11 cellular contexts compared by ENCODE assay signal in the genomic region with DNA sequence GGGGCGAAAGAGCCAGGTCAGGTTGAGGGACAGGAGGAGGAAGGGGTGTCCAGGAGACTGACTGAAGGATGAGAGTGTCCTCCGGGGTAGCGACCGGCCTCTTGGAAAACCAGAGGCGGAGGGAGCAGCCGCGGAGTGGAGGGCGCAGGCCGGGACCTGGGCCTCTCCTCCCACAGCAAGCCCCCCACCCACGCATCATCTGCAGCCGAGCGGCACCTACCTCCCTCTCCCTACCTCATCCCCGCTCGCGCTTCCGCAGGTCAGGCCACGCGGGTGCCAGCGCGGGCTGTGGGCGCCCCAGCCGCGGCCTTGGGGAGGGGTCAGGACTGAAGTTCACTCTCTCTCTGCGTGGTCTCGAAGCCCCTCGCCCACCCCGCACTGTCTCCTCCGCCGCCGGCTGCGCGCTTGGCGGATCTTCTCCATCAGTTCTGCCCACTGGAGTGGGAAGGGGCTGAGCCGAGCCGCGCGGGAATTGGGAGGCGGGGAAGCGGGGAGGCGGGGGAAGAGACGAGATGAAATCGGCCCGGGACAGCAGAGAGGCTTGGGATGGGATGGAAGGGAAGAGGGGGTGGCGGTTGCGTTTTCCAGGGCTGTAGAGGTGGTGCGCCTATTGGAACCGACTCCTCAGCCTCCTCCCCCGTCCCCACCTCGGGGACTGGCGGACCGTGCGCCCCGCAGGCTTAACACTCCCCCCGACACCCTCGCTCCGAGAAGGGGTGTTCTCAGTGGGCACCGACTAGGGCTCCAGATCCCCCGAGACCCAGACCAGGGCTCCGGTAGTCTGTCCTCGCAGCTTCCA. TPM values are rescaled to one million over a fixed set of nuclear protein-coding genes. Genes with fewer than 3 reads are reported as not detected.
DNase-seq lines count a peak whose midpoint lies in the region; ATAC-seq and TF ChIP-seq lines count a peak whose summit lies in the region.
"Had no signal": no experiment of that assay in that cellular context is flagged by ENCODE, and none has a peak within 500 bp of the region (broad histone marks: within the 10 kb centered on the region; RNA-seq: fewer than 3 reads in every experiment).

No MANE protein-coding gene starts in this region.

- no peaks in the 10 kb centered on the region for H3K36me3 ChIP-seq in esophagus muscularis mucosa
- H3K36me3 ChIP-seq in vagina: no peaks in the 10 kb centered on the region

- intact Hi-C loops in esophagus muscularis mucosa (cut with DNase I): no loop called here
- intact Hi-C loops in vagina (cut with DNase I): no loop called here
- intact Hi-C loops in activated T-helper 2 cell treated with anti-CD3 and anti-CD28 coated beads, Interferon-gamma antibody, Interleukin-2, Interleukin-4, amounts not matched to agents 10 μg/mL and 5 μg/mL and 100 μg/mL, durations not matched to agents 14 hours and 24 hours and 36 hours (cut with micrococcal nuclease): no loop called here

- no peak for ATAC-seq in activated naive CD8-positive, alpha-beta T cell treated with anti-CD3 and anti-CD28 coated beads, Interleukin-2, amount 10 ng/mL, durations not matched to agents 7 days and 5 days (ENCODE audit: low read depth)
- ATAC-seq in activated naive CD8-positive, alpha-beta T cell treated with anti-CD3 and anti-CD28 coated beads, Interleukin-2, amount 50 U/mL, for 24 hours: no peak
- ATAC-seq: Panc1 had no signal

- H3K27ac ChIP-seq in esophagus muscularis mucosa (replicated peaks in 1 of 4) (peak overlapping the region in 3 of 4 donors; percentile 13 to 46 (median 18)), vagina (no peak overlapping the region)
- H3K27ac ChIP-seq: C4-2B had no signal

- TF ChIP-seq EP300 in esophagus muscularis mucosa (IDR thresholded peaks at IDR 0.05): no peak

- H3K4me1 ChIP-seq in esophagus muscularis mucosa: peaks cover 0 to 25% (median 16%) of the 10 kb centered on the region in 4 donors
- H3K4me1 ChIP-seq in vagina: peaks cover 11% of the 10 kb centered on the region

- H3K36me3 Mint-ChIP-seq in activated naive CD8-positive, alpha-beta T cell treated with anti-CD3 and anti-CD28 coated beads, Interleukin-2, amount 10 ng/mL, durations not matched to agents 7 days and 5 days: no peaks in the 10 kb centered on the region
- no peaks in the 10 kb centered on the region for H3K36me3 Mint-ChIP-seq in activated naive CD8-positive, alpha-beta T cell treated with anti-CD3 and anti-CD28 coated beads, Interleukin-2, amount 50 U/mL, for 24 hours (ENCODE audit: low read depth)
- H3K36me3 Mint-ChIP-seq in nephron progenitor cell (ENCODE audit: low read depth): no peaks in the 10 kb centered on the region
- no peaks in the 10 kb centered on the region for H3K36me3 Mint-ChIP-seq in activated T-helper 2 cell treated with anti-CD3 and anti-CD28 coated beads, Interferon-gamma antibody, Interleukin-2, Interleukin-4, amounts not matched to agents 10 μg/mL and 5 μg/mL and 100 μg/mL, durations not matched to agents 14 hours and 24 hours and 36 hours (ENCODE audit: low read depth)

- H3K4me3 ChIP-seq in esophagus muscularis mucosa (peak overlapping the region; percentile 37 to 53 (median 41)), vagina (peak overlapping the region; percentile 35 to 40)

- no peaks in the 10 kb centered on the region for H3K4me1 Mint-ChIP-seq in activated naive CD8-positive, alpha-beta T cell treated with anti-CD3 and anti-CD28 coated beads, Interleukin-2, amount 10 ng/mL, durations not matched to agents 7 days and 5 days
- H3K4me1 Mint-ChIP-seq in activated naive CD8-positive, alpha-beta T cell treated with anti-CD3 and anti-CD28 coated beads, Interleukin-2, amount 50 U/mL, for 24 hours: peaks cover 2% of the 10 kb centered on the region
- H3K4me1 Mint-ChIP-seq in nephron progenitor cell: peaks cover 25% of the 10 kb centered on the region
- H3K4me1 Mint-ChIP-seq in activated T-helper 2 cell treated with anti-CD3 and anti-CD28 coated beads, Interferon-gamma antibody, Interleukin-2, Interleukin-4, amounts not matched to agents 10 μg/mL and 5 μg/mL and 100 μg/mL, durations not matched to agents 14 hours and 24 hours and 36 hours (ENCODE audit: low read depth): no peaks in the 10 kb centered on the region

- H3K9me3 Mint-ChIP-seq in activated naive CD8-positive, alpha-beta T cell treated with anti-CD3 and anti-CD28 coated beads, Interleukin-2, amount 10 ng/mL, durations not matched to agents 7 days and 5 days: no peaks in the 10 kb centered on the region
- no peaks in the 10 kb centered on the region for H3K9me3 Mint-ChIP-seq in activated naive CD8-positive, alpha-beta T cell treated with anti-CD3 and anti-CD28 coated beads, Interleukin-2, amount 50 U/mL, for 24 hours
- no peaks in the 10 kb centered on the region for H3K9me3 Mint-ChIP-seq in nephron progenitor cell
- no peaks in the 10 kb centered on the region for H3K9me3 Mint-ChIP-seq in activated T-helper 2 cell treated with anti-CD3 and anti-CD28 coated beads, Interferon-gamma antibody, Interleukin-2, Interleukin-4, amounts not matched to agents 10 μg/mL and 5 μg/mL and 100 μg/mL, durations not matched to agents 14 hours and 24 hours and 36 hours

- no peak for TF ChIP-seq POLR2A in esophagus muscularis mucosa (IDR thresholded peaks at IDR 0.05; ENCODE audit: low read depth)
- no peak for TF ChIP-seq POLR2A in vagina (IDR thresholded peaks at IDR 0.05)

- no peak overlapping the region for H3K4me3 Mint-ChIP-seq in activated naive CD8-positive, alpha-beta T cell treated with anti-CD3 and anti-CD28 coated beads, Interleukin-2, amount 10 ng/mL, durations not matched to agents 7 days and 5 days
- no peak overlapping the region for H3K4me3 Mint-ChIP-seq in activated naive CD8-positive, alpha-beta T cell treated with anti-CD3 and anti-CD28 coated beads, Interleukin-2, amount 50 U/mL, for 24 hours
- peak overlapping the region; percentile 95 for H3K4me3 Mint-ChIP-seq in nephron progenitor cell
- H3K4me3 Mint-ChIP-seq in activated T-helper 2 cell treated with anti-CD3 and anti-CD28 coated beads, Interferon-gamma antibody, Interleukin-2, Interleukin-4, amounts not matched to agents 10 μg/mL and 5 μg/mL and 100 μg/mL, durations not matched to agents 14 hours and 24 hours and 36 hours (ENCODE audit: low read depth): no peak overlapping the region

- TF ChIP-seq CTCF in esophagus muscularis mucosa (IDR thresholded peaks at IDR 0.05) (no peak), nephron progenitor cell (IDR thresholded peaks at IDR 0.05) (no peak), vagina (IDR thresholded peaks at IDR 0.05) (no peak)

- H3K27ac Mint-ChIP-seq in activated naive CD8-positive, alpha-beta T cell treated with anti-CD3 and anti-CD28 coated beads, Interleukin-2, amount 10 ng/mL, durations not matched to agents 7 days and 5 days: no peak overlapping the region
- no peak overlapping the region for H3K27ac Mint-ChIP-seq in activated naive CD8-positive, alpha-beta T cell treated with anti-CD3 and anti-CD28 coated beads, Interleukin-2, amount 50 U/mL, for 24 hours
- no peak overlapping the region for H3K27ac Mint-ChIP-seq in nephron progenitor cell
- H3K27ac Mint-ChIP-seq in activated T-helper 2 cell treated with anti-CD3 and anti-CD28 coated beads, Interferon-gamma antibody, Interleukin-2, Interleukin-4, amounts not matched to agents 10 μg/mL and 5 μg/mL and 100 μg/mL, durations not matched to agents 14 hours and 24 hours and 36 hours: no peak overlapping the region

- POLR2A ChIA-PET in activated naive CD8-positive, alpha-beta T cell treated with anti-CD3 and anti-CD28 coated beads, Interleukin-2, amount 10 ng/mL, durations not matched to agents 7 days and 5 days (lab: Charles Lee): no interaction called here

- H3K27me3 ChIP-seq in esophagus muscularis mucosa: peaks cover 0 to 38% (median 12%) of the 10 kb centered on the region in 4 donors
- no peaks in the 10 kb centered on the region for H3K27me3 ChIP-seq in vagina

- peaks cover 18% of the 10 kb centered on the region for H3K27me3 Mint-ChIP-seq in activated naive CD8-positive, alpha-beta T cell treated with anti-CD3 and anti-CD28 coated beads, Interleukin-2, amount 10 ng/mL, durations not matched to agents 7 days and 5 days
- peaks cover 30% of the 10 kb centered on the region for H3K27me3 Mint-ChIP-seq in activated naive CD8-positive, alpha-beta T cell treated with anti-CD3 and anti-CD28 coated beads, Interleukin-2, amount 50 U/mL, for 24 hours
- peaks cover 52% of the 10 kb centered on the region for H3K27me3 Mint-ChIP-seq in nephron progenitor cell (ENCODE audit: low read depth, poor library complexity)
- H3K27me3 Mint-ChIP-seq in activated T-helper 2 cell treated with anti-CD3 and anti-CD28 coated beads, Interferon-gamma antibody, Interleukin-2, Interleukin-4, amounts not matched to agents 10 μg/mL and 5 μg/mL and 100 μg/mL, durations not matched to agents 14 hours and 24 hours and 36 hours (ENCODE audit: low read depth): peaks cover 18% of the 10 kb centered on the region

- WGBS in esophagus muscularis mucosa: 0% methylated on average over 11 of the region's 60 CpGs

- H3K9me3 ChIP-seq in esophagus muscularis mucosa (no peaks in the 10 kb centered on the region), vagina (no peaks in the 10 kb centered on the region)

- peak; percentile 17 for DNase-seq in activated naive CD8-positive, alpha-beta T cell treated with anti-CD3 and anti-CD28 coated beads, Interleukin-2, amount 10 ng/mL, durations not matched to agents 7 days and 5 days
- no peak for DNase-seq in activated naive CD8-positive, alpha-beta T cell treated with anti-CD3 and anti-CD28 coated beads, Interleukin-2, amount 50 U/mL, for 24 hours
- DNase-seq in esophagus muscularis mucosa (ENCODE audit: extremely low spot score) (no peak), nephron progenitor cell (peak; percentile 74), vagina (ENCODE audit: extremely low spot score in 2 of 2) (no peak), CD1c-positive myeloid dendritic cell (ENCODE audit: extremely low spot score) (no peak), DMS153 (lab: John Stamatoyannopoulos, UW) (no peak)
- DNase-seq in activated T-helper 2 cell treated with anti-CD3 and anti-CD28 coated beads, Interferon-gamma antibody, Interleukin-2, Interleukin-4, amounts not matched to agents 10 μg/mL and 5 μg/mL and 100 μg/mL, durations not matched to agents 14 hours and 24 hours and 36 hours (ENCODE audit: low spot score): no peak
- DNase-seq: activated effector memory CD4-positive, alpha-beta T cell treated with Interleukin-2 at 50 U/mL for 16 hours had no signal

RNA-seq across cellular contexts. Expression of a gene that starts 1.8 kb away (rescaled TPM):
- total RNA-seq in activated naive CD8-positive, alpha-beta T cell treated with anti-CD3 and anti-CD28 coated beads, Interleukin-2, amount 10 ng/mL, durations not matched to agents 7 days and 5 days: not detected
- total RNA-seq in esophagus muscularis mucosa: 1 to 10 TPM; 1.7 to 8.2 (median 4.8) TPM
- 2.5 TPM for total RNA-seq in vagina
- total RNA-seq in activated T-helper 2 cell treated with anti-CD3 and anti-CD28 coated beads, Interferon-gamma antibody, Interleukin-2, Interleukin-4, amounts not matched to agents 10 μg/mL and 5 μg/mL and 100 μg/mL, durations not matched to agents 14 hours and 24 hours and 36 hours: 0.09 and 0.18 TPM in 2 replicates

Comparison
In these comparisons a context has a peak if more than half of its experiments do, and no peak if none do; other contexts are left out.
1. DNase-seq: peak in activated naive CD8-positive, alpha-beta T cell treated with anti-CD3 and anti-CD28 coated beads, Interleukin-2, amount 10 ng/mL, durations not matched to agents 7 days and 5 days (single experiment) and nephron progenitor cell (single experiment); none in activated naive CD8-positive, alpha-beta T cell treated with anti-CD3 and anti-CD28 coated beads, Interleukin-2, amount 50 U/mL, for 24 hours (single experiment), esophagus muscularis mucosa (single experiment), vagina (0 of 2), activated T-helper 2 cell treated with anti-CD3 and anti-CD28 coated beads, Interferon-gamma antibody, Interleukin-2, Interleukin-4, amounts not matched to agents 10 μg/mL and 5 μg/mL and 100 μg/mL, durations not matched to agents 14 hours and 24 hours and 36 hours (single experiment), CD1c-positive myeloid dendritic cell (single experiment) and DMS153 (single experiment).